ENCODE assay signal across 8 cellular contexts in genomic region chr1:211514030-211514754, GRCh38. TPM values are rescaled to one million over a fixed set of nuclear protein-coding genes. Genes with fewer than 3 reads are reported as not detected.
DNase-seq lines count a peak whose midpoint lies in the region; ATAC-seq, FAIRE-seq and TF ChIP-seq lines count a peak whose summit lies in the region.

No MANE protein-coding gene starts in this region.

- H3K36me3 ChIP-seq in body of pancreas (replicated peaks in 1 of 2; ENCODE audit: insufficient read depth in 1 of 2, low read depth in 2 of 2) = no peaks in the 10 kb centered on the region

- H3K27ac ChIP-seq in body of pancreas = peak overlapping the region in 3 of 4 donors; percentile 76 to 84 (median 79)

- no peak for TF ChIP-seq POLR2A in body of pancreas (IDR thresholded peaks at IDR 0.05)

- H3K9me3 ChIP-seq in body of pancreas = no peaks in the 10 kb centered on the region

- DNase-seq in ACHN (peak; percentile 90), NCI-H2107 (lab: John Stamatoyannopoulos, UW) (peak; percentile 73), body of pancreas (peak; percentile 84 to 87 (median 86)), iPS-NIHi7 (ENCODE audit: extremely low spot score) (peak; percentile 95)
- peak; percentile 58 to 75 for DNase-seq in stimulated activated CD4-positive, alpha-beta T cell treated with anti-CD3 and anti-CD28 coated beads, Interleukin-12 subunit alpha, Interleukin-12 subunit beta, amount 100 ng/mL, for 24 hours (ENCODE audit: low read depth in 2 of 2)

- 35 to 63% methylated on average over 15 to 28 of the region's 28 CpGs for WGBS in body of pancreas, 2 donors

- ATAC-seq in GM18520 (IDR thresholded peaks at IDR 0.05; ENCODE audit: unreplicated experiment) (peak; percentile 61), HG03060 (IDR thresholded peaks at IDR 0.05; ENCODE audit: low read depth, unreplicated experiment) (peak; percentile 57), body of pancreas (peak; percentile 79)

- no peaks in the 10 kb centered on the region for H3K27me3 ChIP-seq in body of pancreas

- intact Hi-C loops in body of pancreas (cut with DNase I) = loop anchor here (10.0 kb wide), 1 partner anchor 189 kb away; the partner anchor contains the start of gene TRAF5

- peak; percentile 86 for FAIRE-seq in TTC549 (lab: Jason Lieb, UNC)

- TF ChIP-seq CTCF in body of pancreas (IDR thresholded peaks at IDR 0.05) = peak; percentile 46 to 86 (median 78)

- H3K4me3 ChIP-seq in body of pancreas = no peak overlapping the region

- in situ Hi-C loops in ACHN (cut with HindIII; ENCODE audit: low pct_ligation_motif_present, low pct_unique_long_range_greater_than_20kb, low sequenced_read_pairs) = no loop called here

- peaks cover 26% of the 10 kb centered on the region for H3K4me1 ChIP-seq in body of pancreas

RNA-seq across cellular contexts. Expression of gene RD3, which starts 22.2 kb away (rescaled TPM):
- not detected for total RNA-seq in body of pancreas
